ENCODE assay signal across 33 cellular contexts in genomic region chr20:49151437-49151836, GRCh38.
"Had no signal": no experiment of that assay in that cellular context is flagged by ENCODE, and none has a peak within 500 bp of the region (broad histone marks: within the 10 kb centered on the region; RNA-seq: fewer than 3 reads in every experiment).

No MANE protein-coding gene starts in this region.

- DNase-seq: activated CD4-positive, alpha-beta T cell treated with anti-CD3 and anti-CD28 coated beads, Interleukin-2, amount 50 U/mL, for 1 hour; activated CD4-positive, CD25-positive, alpha-beta regulatory T cell; activated CD8-positive, alpha-beta memory T cell treated with anti-CD3 and anti-CD28 coated beads, Interleukin-2, amount 50 U/mL, for 4 hours; activated CD8-positive, alpha-beta T cell treated with anti-CD3 and anti-CD28 coated beads for 36 hours; activated effector memory CD4-positive, alpha-beta T cell treated with anti-CD3 and anti-CD28 coated beads, Interleukin-2, amount 50 U/mL, for 16 hours; activated naive CD4-positive, alpha-beta T cell treated with anti-CD3 and anti-CD28 coated beads for 36 hours; activated naive CD8-positive, alpha-beta T cell treated with anti-CD3 and anti-CD28 coated beads, Interleukin-2, amount 10 ng/mL, durations not matched to agents 7 days and 5 days; aorta; body of pancreas; central memory CD4-positive, alpha-beta T cell; Karpas-422; MM.1S; NCI-H1105; NCI-H1436; NCI-H1694 treated with DMSO at 0.1 percent for 48 hours; NCI-H2029 treated with DMSO at 0.1 percent for 48 hours; NCI-H345; NCI-H510A; NCI-H526 treated with DMSO at 0.1 percent for 48 hours; NCI-H82; OCI-M1; RPMI8226; T-cell; T-helper 2 cell; T1000 had no signal

- FAIRE-seq: bronchial epithelial cell, K562, TTC549 had no signal

- H3K27me3 Mint-ChIP-seq: activated CD8-positive, alpha-beta T cell treated with anti-CD3 and anti-CD28 coated beads for 36 hours; activated naive CD8-positive, alpha-beta T cell treated with anti-CD3 and anti-CD28 coated beads, Interleukin-2, amount 10 ng/mL, durations not matched to agents 7 days and 5 days; T-cell had no signal

- H3K9me3 Mint-ChIP-seq: activated CD8-positive, alpha-beta T cell treated with anti-CD3 and anti-CD28 coated beads for 36 hours; activated naive CD4-positive, alpha-beta T cell treated with anti-CD3 and anti-CD28 coated beads for 36 hours; activated naive CD8-positive, alpha-beta T cell treated with anti-CD3 and anti-CD28 coated beads, Interleukin-2, amount 10 ng/mL, durations not matched to agents 7 days and 5 days; activated T-helper 1 cell treated with anti-CD3 and anti-CD28 coated beads, Interleukin-12 subunit alpha, Interleukin-12 subunit beta, Interleukin-2, Interleukin-4 antibody, amounts not matched to agents 30 ng/mL and 10 ng/mL and 1 ng/mL, durations not matched to agents 14 hours and 24 hours and 36 hours; T-cell had no signal

- ATAC-seq: activated CD8-positive, alpha-beta T cell treated with anti-CD3 and anti-CD28 coated beads for 36 hours; body of pancreas; K562; Panc1; Right ventricle myocardium inferior; T-cell had no signal

- H3K4me3 ChIP-seq: body of pancreas, K562, SK-N-MC had no signal

- H3K27ac ChIP-seq: body of pancreas, SK-N-MC, VCaP had no signal

- H3K27ac Mint-ChIP-seq: activated CD8-positive, alpha-beta T cell treated with anti-CD3 and anti-CD28 coated beads for 36 hours; activated naive CD4-positive, alpha-beta T cell treated with anti-CD3 and anti-CD28 coated beads for 36 hours; activated naive CD8-positive, alpha-beta T cell treated with anti-CD3 and anti-CD28 coated beads, Interleukin-2, amount 10 ng/mL, durations not matched to agents 7 days and 5 days; activated T-helper 1 cell treated with anti-CD3 and anti-CD28 coated beads, Interleukin-12 subunit alpha, Interleukin-12 subunit beta, Interleukin-2, Interleukin-4 antibody, amounts not matched to agents 30 ng/mL and 10 ng/mL and 1 ng/mL, durations not matched to agents 14 hours and 24 hours and 36 hours; T-cell had no signal

- H3K4me3 Mint-ChIP-seq: activated CD8-positive, alpha-beta T cell treated with anti-CD3 and anti-CD28 coated beads for 36 hours; activated naive CD4-positive, alpha-beta T cell treated with anti-CD3 and anti-CD28 coated beads for 36 hours; activated naive CD8-positive, alpha-beta T cell treated with anti-CD3 and anti-CD28 coated beads, Interleukin-2, amount 10 ng/mL, durations not matched to agents 7 days and 5 days; activated T-helper 1 cell treated with anti-CD3 and anti-CD28 coated beads, Interleukin-12 subunit alpha, Interleukin-12 subunit beta, Interleukin-2, Interleukin-4 antibody, amounts not matched to agents 30 ng/mL and 10 ng/mL and 1 ng/mL, durations not matched to agents 14 hours and 24 hours and 36 hours; T-cell had no signal

- H3K27me3 ChIP-seq: body of pancreas had no signal
